In the genomic region with DNA sequence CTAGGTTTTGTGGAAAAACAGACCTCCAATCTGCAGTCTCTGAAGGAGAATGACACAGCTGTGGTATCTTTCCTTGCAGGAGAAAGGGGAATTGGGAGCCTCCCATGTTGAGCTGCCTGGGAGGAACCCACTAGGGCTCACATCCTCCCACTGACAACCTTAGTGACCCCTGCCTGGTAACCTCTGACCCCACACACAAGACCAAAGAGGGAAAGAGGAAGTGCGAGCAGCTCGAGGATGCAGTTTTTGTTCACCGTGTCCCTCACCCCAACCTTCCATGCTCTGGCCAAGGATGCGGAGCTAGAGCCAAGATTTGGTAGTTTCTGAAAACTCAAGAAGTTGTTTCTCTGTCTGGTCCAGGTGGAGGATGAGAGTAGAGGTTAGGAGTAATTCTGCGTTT, we compare ENCODE assay signal across 27 cellular contexts. TPM values are rescaled to one million over a fixed set of nuclear protein-coding genes. Genes with fewer than 3 reads are reported as not detected.
"Had no signal": no experiment of that assay in that cellular context is flagged by ENCODE, and none has a peak within 500 bp of the region (broad histone marks: within the 10 kb centered on the region; RNA-seq: fewer than 3 reads in every experiment).

No MANE protein-coding gene starts in this region.

- H3K4me3 ChIP-seq: body of pancreas, esophagus squamous epithelium, gastroesophageal sphincter, heart right ventricle had no signal

- H3K27ac ChIP-seq: body of pancreas, esophagus squamous epithelium, gastroesophageal sphincter, heart right ventricle, WERI-Rb-1 had no signal

- H3K36me3 ChIP-seq: esophagus squamous epithelium, gastroesophageal sphincter, heart right ventricle, WERI-Rb-1 had no signal

- DNase-seq: activated B cell treated with CpG ODN at 0.5 μM for 24 hours; activated CD4-positive, alpha-beta T cell treated with anti-CD3 and anti-CD28 coated beads for 48 hours; activated CD4-positive, alpha-beta T cell treated with anti-CD3 and anti-CD28 coated beads, Interleukin-2, amount 50 U/mL, for 1 hour; activated CD4-positive, alpha-beta T cell treated with anti-CD3 and anti-CD28 coated beads, Interleukin-2, amount 50 U/mL, for 48 hours; activated CD8-positive, alpha-beta memory T cell treated with anti-CD3 and anti-CD28 coated beads for 24 hours; activated CD8-positive, alpha-beta T cell treated with anti-CD3 and anti-CD28 coated beads for 36 hours; activated effector memory CD4-positive, alpha-beta T cell treated with Interleukin-2 at 50 U/mL for 16 hours; activated gamma-delta T cell treated with Interleukin-2 at 50 U/mL for 16 hours; activated naive CD4-positive, alpha-beta T cell treated with anti-CD3 and anti-CD28 coated beads, Interleukin-2, amount 50 U/mL, for 16 hours; activated naive CD4-positive, alpha-beta T cell treated with Interleukin-2 at 50 U/mL for 16 hours; activated T-cell treated with anti-CD3 and anti-CD28 coated beads, Interleukin-2, amount 50 U/mL, for 4 hours; amniotic stem cell; aorta; body of pancreas; caudate nucleus; cortex of kidney; dermis blood vessel endothelial cell; effector CD4-positive, alpha-beta T cell; effector memory CD8-positive, alpha-beta T cell; esophagus squamous epithelium; foreskin melanocyte; heart right ventricle; T-helper 2 cell; WERI-Rb-1 had no signal

- FAIRE-seq: TTC549 had no signal

- H3K27me3 ChIP-seq: body of pancreas, esophagus squamous epithelium, gastroesophageal sphincter had no signal

- H3K9me3 ChIP-seq: body of pancreas, esophagus squamous epithelium, gastroesophageal sphincter, heart right ventricle had no signal

RNA-seq across cellular contexts. Expression of gene ZXDA, which starts 5.4 kb away (rescaled TPM):
- total RNA-seq: chondrocyte had no signal
